In genomic region chr5:173917788-173918786, GRCh38 we compare ENCODE assay signal across 8 cellular contexts. TPM values are rescaled to one million over a fixed set of nuclear protein-coding genes. Genes with fewer than 3 reads are reported as not detected.
A peak's percentile ranks its signal among the peaks of the same experiment; 100 is the strongest.
DNase-seq lines count a peak whose midpoint lies in the region; ATAC-seq, FAIRE-seq and TF ChIP-seq lines count a peak whose summit lies in the region.

No MANE protein-coding gene starts in this region.

- peaks cover 0 to 25% (median 0%) of the 10 kb centered on the region in 9 donors for H3K36me3 ChIP-seq in heart right ventricle

- WGBS in heart right ventricle, 2 donors: 4 to 5% methylated on average over 19 of the region's 19 CpGs

- DNase-seq in SIG-M5 (lab: John Stamatoyannopoulos, UW) (peak; percentile 69), heart right ventricle (peak; percentile 34 to 64), retina (peak; percentile 89), SHP77 treated with DMSO at 0.1 percent for 48 hours (lab: John Stamatoyannopoulos, UW) (no peak)
- DNase-seq in activated naive CD8-positive, alpha-beta T cell treated with anti-CD3 and anti-CD28 coated beads, Interleukin-2, amount 50 U/mL, for 24 hours: peak; percentile 56

- peaks cover 9% of the 10 kb centered on the region for H3K4me1 Mint-ChIP-seq in activated naive CD8-positive, alpha-beta T cell treated with anti-CD3 and anti-CD28 coated beads, Interleukin-2, amount 50 U/mL, for 24 hours

- peak overlapping the region; percentile 30 to 91 (median 84) for H3K27ac ChIP-seq in heart right ventricle

- TF ChIP-seq RAD21 in Ishikawa (IDR thresholded peaks at IDR 0.05; ENCODE audit: low read depth): no peak

- H3K36me3 Mint-ChIP-seq in activated naive CD8-positive, alpha-beta T cell treated with anti-CD3 and anti-CD28 coated beads, Interleukin-2, amount 50 U/mL, for 24 hours (ENCODE audit: low read depth): no peaks in the 10 kb centered on the region

- no peak overlapping the region for H3K4me3 Mint-ChIP-seq in activated naive CD8-positive, alpha-beta T cell treated with anti-CD3 and anti-CD28 coated beads, Interleukin-2, amount 50 U/mL, for 24 hours

- H3K9me3 ChIP-seq in heart right ventricle: no peaks in the 10 kb centered on the region

- ATAC-seq in GM21737 (IDR thresholded peaks at IDR 0.05; ENCODE audit: unreplicated experiment) (peak; percentile 83), heart right ventricle (peak; percentile 78 to 90 (median 85))
- peak; percentile 97 for ATAC-seq in activated naive CD8-positive, alpha-beta T cell treated with anti-CD3 and anti-CD28 coated beads, Interleukin-2, amount 50 U/mL, for 24 hours

- peak; percentile 81 for FAIRE-seq in G401.6 (lab: Jason Lieb, UNC)

- no peak for TF ChIP-seq EP300 in Ishikawa (IDR thresholded peaks at IDR 0.05; ENCODE audit: borderline replicate concordance)

- no peak for TF ChIP-seq CTCF in heart right ventricle (IDR thresholded peaks at IDR 0.05)

- H3K27ac Mint-ChIP-seq in activated naive CD8-positive, alpha-beta T cell treated with anti-CD3 and anti-CD28 coated beads, Interleukin-2, amount 50 U/mL, for 24 hours: no peak overlapping the region

- intact Hi-C loops in heart right ventricle (cut with DNase I): no loop called here

- H3K9me3 Mint-ChIP-seq in activated naive CD8-positive, alpha-beta T cell treated with anti-CD3 and anti-CD28 coated beads, Interleukin-2, amount 50 U/mL, for 24 hours: no peaks in the 10 kb centered on the region

- H3K27me3 Mint-ChIP-seq in activated naive CD8-positive, alpha-beta T cell treated with anti-CD3 and anti-CD28 coated beads, Interleukin-2, amount 50 U/mL, for 24 hours: no peaks in the 10 kb centered on the region

- no peaks in the 10 kb centered on the region for H3K27me3 ChIP-seq in heart right ventricle

- peak overlapping the region; percentile 4 to 58 (median 50) for H3K4me3 ChIP-seq in heart right ventricle

- peaks cover 0 to 97% (median 84%) of the 10 kb centered on the region in 9 donors for H3K4me1 ChIP-seq in heart right ventricle

TF ChIP-seq in Ishikawa, 13 proteins besides CTCF, POLR2A, EP300 and RAD21:
- TF ChIP-seq CREB1 (IDR thresholded peaks at IDR 0.05; ENCODE audit: low read depth) (no peak), TCF12 (IDR thresholded peaks at IDR 0.05; ENCODE audit: low read depth) (no peak), REST (IDR thresholded peaks at IDR 0.05; ENCODE audit: low read depth) (no peak), YY1 (IDR thresholded peaks at IDR 0.05; ENCODE audit: low read depth) (no peak), ZBTB7A (IDR thresholded peaks at IDR 0.05; ENCODE audit: low read depth) (no peak), CEBPB (IDR thresholded peaks at IDR 0.05) (no peak), FOXM1 (IDR thresholded peaks at IDR 0.05; ENCODE audit: borderline replicate concordance, low read depth) (no peak), MAX (IDR thresholded peaks at IDR 0.05) (peak; percentile 36; the same call in 1 of the 2 replicates), TEAD4 (IDR thresholded peaks at IDR 0.05) (no peak), TAF1 (IDR thresholded peaks at IDR 0.05; ENCODE audit: low read depth) (peak; percentile 62), USF1 (IDR thresholded peaks at IDR 0.05) (no peak), EGR1 (IDR thresholded peaks at IDR 0.05) (no peak), NFIC (IDR thresholded peaks at IDR 0.05) (no peak)

RNA-seq across cellular contexts. Expression of gene CPEB4, which starts 29.9 kb away (rescaled TPM):
- total RNA-seq in heart right ventricle: 100 to 1,000 TPM; 116 to 279 (median 187) TPM
- polyA plus RNA-seq in heart right ventricle: 10 to 100 TPM; 29.4 to 35.4 TPM
